1 cellular context compared by ENCODE assay signal in the genomic region with DNA sequence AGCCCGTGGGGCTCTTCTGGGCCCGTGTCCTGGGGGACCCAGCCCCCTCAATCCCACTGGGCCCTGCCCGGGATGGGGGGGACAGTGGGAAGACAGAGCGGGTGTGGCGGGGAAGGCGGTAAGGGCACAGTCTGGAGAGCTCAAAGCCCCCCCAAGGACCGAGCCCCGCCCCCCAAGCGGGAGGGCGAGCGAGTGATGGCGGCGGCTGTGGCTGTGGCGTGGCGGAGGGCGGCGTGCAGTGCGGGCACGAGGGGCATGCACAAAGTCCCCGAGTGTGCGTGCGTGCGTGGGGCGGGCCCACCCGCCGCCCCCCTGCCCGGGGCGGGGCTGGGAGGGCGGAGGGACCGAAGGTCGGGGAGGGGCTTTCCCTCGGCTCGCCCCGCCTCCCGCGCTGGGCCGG.
TF ChIP-seq lines count a peak whose summit lies in the region.

No MANE protein-coding gene starts in this region.

TF ChIP-seq in HepG2, 621 proteins besides CTCF, POLR2A, EP300 and RAD21:
- TF ChIP-seq RBFOX2 (IDR thresholded peaks at IDR 0.05; ENCODE audit: low read depth, low read length) (0 out of 2 replicates have a peak, but pooled peaks have one; percentile 16), AGO2 (optimal IDR thresholded peaks at IDR 0.05; ENCODE audit: low read depth, low read length) (peak; percentile 40), MYC (CRISPR knock-in tag; IDR thresholded peaks at IDR 0.05; ENCODE audit: borderline replicate concordance) (0 out of 2 replicates have a peak, but pooled peaks have one; percentile 9), MBNL3 (CRISPR knock-in tag; conservative IDR thresholded peaks at IDR 0.05) (no peak)
- TF ChIP-seq, protein P1, sequence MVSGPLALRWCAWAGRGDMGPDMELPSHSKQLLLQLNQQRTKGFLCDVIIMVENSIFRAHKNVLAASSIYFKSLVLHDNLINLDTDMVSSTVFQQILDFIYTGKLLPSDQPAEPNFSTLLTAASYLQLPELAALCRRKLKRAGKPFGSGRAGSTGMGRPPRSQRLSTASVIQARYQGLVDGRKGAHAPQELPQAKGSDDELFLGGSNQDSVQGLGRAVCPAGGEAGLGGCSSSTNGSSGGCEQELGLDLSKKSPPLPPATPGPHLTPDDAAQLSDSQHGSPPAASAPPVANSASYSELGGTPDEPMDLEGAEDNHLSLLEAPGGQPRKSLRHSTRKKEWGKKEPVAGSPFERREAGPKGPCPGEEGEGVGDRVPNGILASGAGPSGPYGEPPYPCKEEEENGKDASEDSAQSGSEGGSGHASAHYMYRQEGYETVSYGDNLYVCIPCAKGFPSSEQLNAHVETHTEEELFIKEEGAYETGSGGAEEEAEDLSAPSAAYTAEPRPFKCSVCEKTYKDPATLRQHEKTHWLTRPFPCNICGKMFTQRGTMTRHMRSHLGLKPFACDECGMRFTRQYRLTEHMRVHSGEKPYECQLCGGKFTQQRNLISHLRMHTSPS (CRISPR knock-in tag; IDR thresholded peaks at IDR 0.05; ENCODE audit: low read depth) = 0 out of 2 replicates have a peak, but pooled peaks have one; percentile 6
- TF ChIP-seq, protein P2, sequence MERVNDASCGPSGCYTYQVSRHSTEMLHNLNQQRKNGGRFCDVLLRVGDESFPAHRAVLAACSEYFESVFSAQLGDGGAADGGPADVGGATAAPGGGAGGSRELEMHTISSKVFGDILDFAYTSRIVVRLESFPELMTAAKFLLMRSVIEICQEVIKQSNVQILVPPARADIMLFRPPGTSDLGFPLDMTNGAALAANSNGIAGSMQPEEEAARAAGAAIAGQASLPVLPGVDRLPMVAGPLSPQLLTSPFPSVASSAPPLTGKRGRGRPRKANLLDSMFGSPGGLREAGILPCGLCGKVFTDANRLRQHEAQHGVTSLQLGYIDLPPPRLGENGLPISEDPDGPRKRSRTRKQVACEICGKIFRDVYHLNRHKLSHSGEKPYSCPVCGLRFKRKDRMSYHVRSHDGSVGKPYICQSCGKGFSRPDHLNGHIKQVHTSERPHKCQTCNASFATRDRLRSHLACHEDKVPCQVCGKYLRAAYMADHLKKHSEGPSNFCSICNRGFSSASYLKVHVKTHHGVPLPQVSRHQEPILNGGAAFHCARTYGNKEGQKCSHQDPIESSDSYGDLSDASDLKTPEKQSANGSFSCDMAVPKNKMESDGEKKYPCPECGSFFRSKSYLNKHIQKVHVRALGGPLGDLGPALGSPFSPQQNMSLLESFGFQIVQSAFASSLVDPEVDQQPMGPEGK (CRISPR knock-in tag; IDR thresholded peaks at IDR 0.05) = 0 out of 2 replicates have a peak, but pooled peaks have one; percentile 18
- TF ChIP-seq, protein P3, sequence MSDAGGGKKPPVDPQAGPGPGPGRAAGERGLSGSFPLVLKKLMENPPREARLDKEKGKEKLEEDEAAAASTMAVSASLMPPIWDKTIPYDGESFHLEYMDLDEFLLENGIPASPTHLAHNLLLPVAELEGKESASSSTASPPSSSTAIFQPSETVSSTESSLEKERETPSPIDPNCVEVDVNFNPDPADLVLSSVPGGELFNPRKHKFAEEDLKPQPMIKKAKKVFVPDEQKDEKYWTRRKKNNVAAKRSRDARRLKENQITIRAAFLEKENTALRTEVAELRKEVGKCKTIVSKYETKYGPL (CRISPR knock-in tag; IDR thresholded peaks at IDR 0.05) = no peak
TF ChIP-seq in HepG2: peak in this region for 5.
